In genomic region chr1:220327106-220327505, GRCh38 we compare ENCODE assay signal across 18 cellular contexts. TPM values are rescaled to one million over a fixed set of nuclear protein-coding genes. Genes with fewer than 3 reads are reported as not detected.
A peak's percentile ranks its signal among the peaks of the same experiment; 100 is the strongest.
DNase-seq lines count a peak whose midpoint lies in the region; ATAC-seq and TF ChIP-seq lines count a peak whose summit lies in the region.
"Had no signal": no experiment of that assay in that cellular context is flagged by ENCODE, and none has a peak within 500 bp of the region (broad histone marks: within the 10 kb centered on the region; RNA-seq: fewer than 3 reads in every experiment).

No MANE protein-coding gene starts in this region.

- H3K27ac ChIP-seq in H9 (ENCODE audit: insufficient read length, low read depth, low read length) (no peak overlapping the region), hepatocyte (no peak overlapping the region)
- H3K27ac ChIP-seq: BLaER1 had no signal

- H3K4me2 ChIP-seq in H9 (ENCODE audit: insufficient read depth, insufficient read length, low read length) (no peak overlapping the region), hepatocyte (no peak overlapping the region)
- H3K4me2 ChIP-seq: BLaER1 had no signal

- H4K20me1 ChIP-seq in H9 (ENCODE audit: control insufficient read depth, insufficient read depth, insufficient read length) (no peaks in the 10 kb centered on the region), hepatocyte (ENCODE audit: insufficient read depth, poor library complexity, severe bottlenecking) (no peaks in the 10 kb centered on the region)
- H4K20me1 ChIP-seq: BLaER1 had no signal

- H3K9me3 ChIP-seq in H9 (ENCODE audit: control insufficient read depth, low read depth, low read length) (no peaks in the 10 kb centered on the region), hepatocyte (ENCODE audit: low read depth) (no peaks in the 10 kb centered on the region)
- H3K9me3 ChIP-seq: BLaER1, HAP-1 had no signal

- H3K23ac ChIP-seq in H9 (ENCODE audit: insufficient read length, low read depth, low read length): no peak overlapping the region

- no peaks in the 10 kb centered on the region for H3K9me2 ChIP-seq in hepatocyte (replicated peaks; ENCODE audit: insufficient read depth)

- no peaks in the 10 kb centered on the region for H3K23me2 ChIP-seq in H9 (ENCODE audit: insufficient read length, low read depth, low read length, poor library complexity, severe bottlenecking)

- H3K4me3 ChIP-seq in hepatocyte: no peak overlapping the region
- H3K4me3 ChIP-seq: BLaER1, HAP-1 had no signal

- H3K27me3 Mint-ChIP-seq in H9 (ENCODE audit: low read depth) (no peaks in the 10 kb centered on the region), chondrocyte (ENCODE audit: low read depth) (no peaks in the 10 kb centered on the region)
- H3K27me3 Mint-ChIP-seq in activated naive CD4-positive, alpha-beta T cell treated with anti-CD3 and anti-CD28 coated beads, Interleukin-2, amount 10 ng/mL, durations not matched to agents 7 days and 5 days: no peaks in the 10 kb centered on the region
- H3K27me3 Mint-ChIP-seq in natural killer cell treated with Interleukin-12 subunit alpha and Interleukin-12 subunit beta and Interleukin-15 and Interleukin-18, amount 100 ng/mL, for 72 hours: peaks cover 8 to 23% of the 10 kb centered on the region in 2 donors

- DNase-seq in H9: no peak
- DNase-seq in chondrocyte (ENCODE audit: low spot score): no peak
- no peak for DNase-seq in hepatocyte (ENCODE audit: low spot score)
- DNase-seq in activated naive CD4-positive, alpha-beta T cell treated with anti-CD3 and anti-CD28 coated beads, Interleukin-2, amount 10 ng/mL, durations not matched to agents 7 days and 5 days: no peak
- DNase-seq in cardiac septum (ENCODE audit: low spot score): no peak
- no peak for DNase-seq in natural killer cell treated with Interleukin-12 subunit alpha and Interleukin-12 subunit beta and Interleukin-15 and Interleukin-18, amount 100 ng/mL, for 72 hours (ENCODE audit: low spot score)
- DNase-seq: 8988T; CD4-positive, alpha-beta memory T cell; DMS153; DMS79; GDM1; GOT3 had no signal

- H3K79me2 ChIP-seq in H9 (ENCODE audit: insufficient read depth, low read length): no peaks in the 10 kb centered on the region
- H3K79me2 ChIP-seq in hepatocyte: no peaks in the 10 kb centered on the region

- H4K91ac ChIP-seq in H9 (ENCODE audit: insufficient read length, low read depth, low read length): no peak overlapping the region

- H3K27ac Mint-ChIP-seq in H9 (no peak overlapping the region; a peak in 1 of 7 replicates), chondrocyte (ENCODE audit: unreplicated experiment) (peak overlapping the region; percentile 24)
- H3K27ac Mint-ChIP-seq in activated naive CD4-positive, alpha-beta T cell treated with anti-CD3 and anti-CD28 coated beads, Interleukin-2, amount 10 ng/mL, durations not matched to agents 7 days and 5 days: no peak overlapping the region
- H3K27ac Mint-ChIP-seq in natural killer cell treated with Interleukin-12 subunit alpha and Interleukin-12 subunit beta and Interleukin-15 and Interleukin-18, amount 100 ng/mL, for 72 hours: no peak overlapping the region
- H3K27ac Mint-ChIP-seq: CD4-positive, alpha-beta memory T cell had no signal

- intact Hi-C loops in cardiac septum (cut with DNase I): no loop called here

- no peak overlapping the region for H3K18ac ChIP-seq in H9 (ENCODE audit: insufficient read length, low read depth, low read length)

- TF ChIP-seq CTCF in H9 (conservative IDR thresholded peaks at IDR 0.05) (no peak), chondrocyte (IDR thresholded peaks at IDR 0.05) (no peak), hepatocyte (IDR thresholded peaks at IDR 0.05; ENCODE audit: poor library complexity) (peak; percentile 3)

- H3K14ac ChIP-seq in H9 (ENCODE audit: insufficient read depth, low read length): no peak overlapping the region

- H3K4ac ChIP-seq in H9 (ENCODE audit: low read depth, low read length): no peak overlapping the region

- no peaks in the 10 kb centered on the region for H3K36me3 Mint-ChIP-seq in H9 (ENCODE audit: insufficient read depth in 1 of 3, low read depth in 3 of 3)
- H3K36me3 Mint-ChIP-seq in chondrocyte (ENCODE audit: low read depth): no peaks in the 10 kb centered on the region
- no peaks in the 10 kb centered on the region for H3K36me3 Mint-ChIP-seq in activated naive CD4-positive, alpha-beta T cell treated with anti-CD3 and anti-CD28 coated beads, Interleukin-2, amount 10 ng/mL, durations not matched to agents 7 days and 5 days
- no peaks in the 10 kb centered on the region for H3K36me3 Mint-ChIP-seq in natural killer cell treated with Interleukin-12 subunit alpha and Interleukin-12 subunit beta and Interleukin-15 and Interleukin-18, amount 100 ng/mL, for 72 hours
- H3K36me3 Mint-ChIP-seq: CD14-positive monocyte; CD4-positive, alpha-beta memory T cell; IgD-negative memory B cell had no signal

- H2BK20ac ChIP-seq in H9 (ENCODE audit: low read depth, low read length, poor library complexity, severe bottlenecking): no peak overlapping the region

- H3K9me3 Mint-ChIP-seq in H9 (no peaks in the 10 kb centered on the region), chondrocyte (ENCODE audit: low read depth) (no peaks in the 10 kb centered on the region)
- H3K9me3 Mint-ChIP-seq in activated naive CD4-positive, alpha-beta T cell treated with anti-CD3 and anti-CD28 coated beads, Interleukin-2, amount 10 ng/mL, durations not matched to agents 7 days and 5 days: no peaks in the 10 kb centered on the region
- no peaks in the 10 kb centered on the region for H3K9me3 Mint-ChIP-seq in natural killer cell treated with Interleukin-12 subunit alpha and Interleukin-12 subunit beta and Interleukin-15 and Interleukin-18, amount 100 ng/mL, for 72 hours
- H3K9me3 Mint-ChIP-seq: CD4-positive, alpha-beta memory T cell had no signal

- H2AK5ac ChIP-seq in H9 (ENCODE audit: insufficient read length, low read length): no peak overlapping the region

- H2BK15ac ChIP-seq in H9 (ENCODE audit: low read depth, low read length): no peak overlapping the region

- H2BK5ac ChIP-seq in H9 (ENCODE audit: insufficient read length, low read length): no peak overlapping the region

- no peaks in the 10 kb centered on the region; the same call in 1 of the 2 replicates for H3K4me1 ChIP-seq in H9 (ENCODE audit: insufficient read depth, low read length)
- H3K4me1 ChIP-seq in hepatocyte (ENCODE audit: insufficient read depth): no peaks in the 10 kb centered on the region

- H3K36me3 ChIP-seq in hepatocyte (replicated peaks; ENCODE audit: insufficient read depth, low read depth): no peaks in the 10 kb centered on the region
- H3K36me3 ChIP-seq: BLaER1, HAP-1 had no signal

- no peaks in the 10 kb centered on the region for H3K79me1 ChIP-seq in H9 (ENCODE audit: insufficient read depth, low read depth, low read length, poor library complexity, severe bottlenecking)

- H2BK12ac ChIP-seq in H9 (ENCODE audit: insufficient read length, low read depth, low read length): no peak overlapping the region

- H4K5ac ChIP-seq in H9 (ENCODE audit: insufficient read length, low read depth, low read length): no peak overlapping the region

- H3K27me3 ChIP-seq in H9 (ENCODE audit: insufficient read depth, low read length): no peaks in the 10 kb centered on the region
- no peaks in the 10 kb centered on the region for H3K27me3 ChIP-seq in hepatocyte
- H3K27me3 ChIP-seq: BLaER1 had no signal

- H3T11ph ChIP-seq in H9 (ENCODE audit: low read length): no peak overlapping the region

- no peak overlapping the region for H4K8ac ChIP-seq in H9 (replicated peaks; ENCODE audit: insufficient read length, low read depth, low read length)

- ATAC-seq in HG02610 (IDR thresholded peaks at IDR 0.05; ENCODE audit: unreplicated experiment): no peak
- ATAC-seq in natural killer cell treated with Interleukin-12 subunit alpha and Interleukin-12 subunit beta and Interleukin-15 and Interleukin-18, amount 100 ng/mL, for 72 hours: no peak
- ATAC-seq: HepG2 had no signal

- H2AFZ ChIP-seq in H9 (ENCODE audit: low read length) (no peak overlapping the region), hepatocyte (no peak overlapping the region)

- no CpG with 5 or more reads among the region's 6 CpGs for whole genome bisulfite sequencing in H9 (ENCODE audit: extremely low coverage, insufficient read length, low lambda C conversion rate)
- 91% methylated on average over 6 of the region's 6 CpGs for WGBS in hepatocyte (ENCODE audit: low lambda C conversion rate, missing lambda C conversion rate)

- H3K4me3 Mint-ChIP-seq in H9 (no peak overlapping the region), chondrocyte (ENCODE audit: unreplicated experiment) (no peak overlapping the region)
- H3K4me3 Mint-ChIP-seq in activated naive CD4-positive, alpha-beta T cell treated with anti-CD3 and anti-CD28 coated beads, Interleukin-2, amount 10 ng/mL, durations not matched to agents 7 days and 5 days: no peak overlapping the region
- H3K4me3 Mint-ChIP-seq in natural killer cell treated with Interleukin-12 subunit alpha and Interleukin-12 subunit beta and Interleukin-15 and Interleukin-18, amount 100 ng/mL, for 72 hours: no peak overlapping the region
- H3K4me3 Mint-ChIP-seq: CD14-positive monocyte; CD4-positive, alpha-beta memory T cell; IgD-negative memory B cell had no signal

- H3K9ac ChIP-seq in H9 (ENCODE audit: extremely low read depth, insufficient read length, low read length): no peak overlapping the region
- H3K9ac ChIP-seq: BLaER1 had no signal

- CTCF ChIA-PET in activated naive CD4-positive, alpha-beta T cell treated with anti-CD3 and anti-CD28 coated beads, Interleukin-2, amount 10 ng/mL, durations not matched to agents 7 days and 5 days (lab: Charles Lee): no interaction called here

- no peak overlapping the region for H3K56ac ChIP-seq in H9 (ENCODE audit: insufficient read length, low read depth, low read length)

- peak overlapping the region; percentile 27 for H2BK120ac ChIP-seq in H9 (ENCODE audit: low read depth, low read length, poor library complexity, severe bottlenecking)

- peaks cover 47 to 49% of the 10 kb centered on the region in 2 experiments for H3K4me1 Mint-ChIP-seq in H9
- peaks cover 27% of the 10 kb centered on the region for H3K4me1 Mint-ChIP-seq in chondrocyte (ENCODE audit: low read depth)
- no peaks in the 10 kb centered on the region for H3K4me1 Mint-ChIP-seq in activated naive CD4-positive, alpha-beta T cell treated with anti-CD3 and anti-CD28 coated beads, Interleukin-2, amount 10 ng/mL, durations not matched to agents 7 days and 5 days
- no peaks in the 10 kb centered on the region for H3K4me1 Mint-ChIP-seq in natural killer cell treated with Interleukin-12 subunit alpha and Interleukin-12 subunit beta and Interleukin-15 and Interleukin-18, amount 100 ng/mL, for 72 hours (ENCODE audit: low read depth in 2 of 2)
- H3K4me1 Mint-ChIP-seq: CD4-positive, alpha-beta memory T cell; IgD-negative memory B cell had no signal

RNA-seq across cellular contexts. Expression of gene RAB3GAP2, which starts 54.9 kb away (rescaled TPM):
- total RNA-seq in H9 (2021) (41.6 and 48.3 TPM in 2 replicates), chondrocyte (47.5 to 55.7 TPM (median 48.2 TPM) in 3 replicates), hepatocyte (25.2 and 31.6 TPM in 2 replicates), cardiac septum (26.6 TPM)
- 12.6 and 13.7 TPM in 2 replicates for polyA plus RNA-seq in hepatocyte
- 10 to 100 TPM; 50.0 to 63.7 TPM for total RNA-seq in natural killer cell treated with Interleukin-12 subunit alpha and Interleukin-12 subunit beta and Interleukin-15 and Interleukin-18, amount 100 ng/mL, for 72 hours
